In the genomic region with DNA sequence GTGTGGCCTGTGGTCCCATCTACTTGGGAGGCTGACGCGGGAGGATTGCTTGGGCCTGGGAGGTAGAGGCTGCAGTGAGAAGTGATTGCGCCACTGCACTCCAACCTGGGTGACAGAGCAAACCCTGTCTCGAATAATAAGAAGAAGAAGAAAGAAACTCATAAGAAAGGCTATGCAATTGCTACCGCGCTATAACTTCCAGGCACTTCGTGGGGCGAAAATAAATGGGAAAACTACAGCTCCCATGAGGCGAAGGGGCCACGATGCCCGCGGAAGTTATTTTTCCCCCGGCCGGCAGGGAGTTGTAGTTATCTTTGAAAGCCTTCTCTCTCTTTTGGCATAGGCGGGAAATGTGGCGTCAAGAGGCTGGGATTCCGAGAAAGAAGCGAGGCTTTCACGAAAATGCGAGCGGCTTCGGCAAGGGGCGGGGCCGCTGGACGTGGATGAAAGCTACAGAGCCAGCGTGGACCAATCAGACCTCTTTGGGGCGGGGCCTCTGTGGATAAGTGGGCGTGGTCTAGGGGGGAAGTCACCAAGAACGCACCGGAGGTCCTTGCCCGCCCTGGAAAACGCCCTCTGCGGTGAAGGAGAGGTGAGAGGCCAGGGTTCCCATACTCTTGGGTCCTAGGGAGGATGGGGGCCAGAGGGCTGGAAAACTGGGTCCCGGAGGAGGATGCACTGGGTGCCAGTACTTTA, we compare ENCODE assay signal across 8 cellular contexts. TPM values are rescaled to one million over a fixed set of nuclear protein-coding genes. Genes with fewer than 3 reads are reported as not detected.
A peak's percentile ranks its signal among the peaks of the same experiment; 100 is the strongest.
DNase-seq lines count a peak whose midpoint lies in the region; ATAC-seq and TF ChIP-seq lines count a peak whose summit lies in the region.

TSS of gene NUCB1 (plus strand) at position 532 of the 696 bp plus-strand sequence. CDS start 485 bp downstream, outside the sequence.

- peaks cover 6% of the 10 kb centered on the region for H3K27me3 ChIP-seq in mononuclear cell (ENCODE audit: insufficient read depth, low read length)

- H3K4me1 ChIP-seq in mononuclear cell (ENCODE audit: insufficient read depth, low read length): peaks cover 38% of the 10 kb centered on the region

- peaks cover 5% of the 10 kb centered on the region for H3K36me3 Mint-ChIP-seq in IgD-negative memory B cell

- peaks cover 12 to 21% (median 16%) of the 10 kb centered on the region in 3 donors for H3K4me1 Mint-ChIP-seq in IgD-negative memory B cell

- peak within 1 kb of the TSS; percentile 98 for H3K4me3 ChIP-seq in epithelial cell of esophagus (ENCODE audit: low read length)
- peak within 1 kb of the TSS; percentile 97 for H3K4me3 ChIP-seq in mononuclear cell (ENCODE audit: low read length)

- H3K9me3 ChIP-seq in mononuclear cell (ENCODE audit: low read depth, low read length): no peaks in the 10 kb centered on the region

- DNase-seq in Caki2 (ENCODE audit: low read depth): peak; percentile 99
- DNase-seq in OCI-M2 (lab: John Stamatoyannopoulos, UW; ENCODE audit: unreplicated experiment): peak; percentile 97
- peak; percentile 99 for DNase-seq in activated T-cell treated with anti-CD3 and anti-CD28 coated beads for 4 hours
- DNase-seq in epithelial cell of esophagus (ENCODE audit: low read depth): peak; percentile 99
- peak; percentile 94 to 96 for DNase-seq in stimulated activated CD8-positive, alpha-beta memory T cell treated with anti-CD3 and anti-CD28 coated beads, Interleukin-4, amount 100 ng/mL, for 1 hour (ENCODE audit: low read depth in 2 of 2, low spot score in 1 of 2)

- in situ Hi-C loops in Caki2 (cut with HindIII; ENCODE audit: low pct_unique_long_range_greater_than_20kb, low sequenced_read_pairs): no loop called here

- TF ChIP-seq CTCF in epithelial cell of esophagus (IDR thresholded peaks at IDR 0.05; ENCODE audit: insufficient read depth, low read depth, low read length, missing control alignments): peak; percentile 32

- peak within 1 kb of the TSS; percentile 64 to 96 (median 92) for H3K27ac Mint-ChIP-seq in IgD-negative memory B cell

- peak within 1 kb of the TSS; percentile 94 to 100 (median 99) for H3K4me3 Mint-ChIP-seq in IgD-negative memory B cell

- peaks cover 13% of the 10 kb centered on the region for H3K27me3 Mint-ChIP-seq in IgD-negative memory B cell

- H3K9me3 Mint-ChIP-seq in IgD-negative memory B cell: no peaks in the 10 kb centered on the region

- ATAC-seq in GM21447 (IDR thresholded peaks at IDR 0.05; ENCODE audit: unreplicated experiment): peak; percentile 86

RNA-seq across cellular contexts. Expression of gene NUCB1, which starts in this region (rescaled TPM):
- total RNA-seq in Caki2 (2014; rRNA removed; shearing (Covaris generic); ENCODE audit: low replicate concordance): 338 and 348 TPM in 2 replicates
- 103 TPM for polyA plus RNA-seq in IgD-negative memory B cell
- total RNA-seq in mononuclear cell: 166 TPM

Comparison
In these comparisons a context has a peak if more than half of its experiments do, and no peak if none do; other contexts are left out.
1. Peak in every context shown above with its lines: DNase-seq, ATAC-seq and H3K4me3 ChIP-seq.